14 cellular contexts compared by ENCODE assay signal in the genomic region with DNA sequence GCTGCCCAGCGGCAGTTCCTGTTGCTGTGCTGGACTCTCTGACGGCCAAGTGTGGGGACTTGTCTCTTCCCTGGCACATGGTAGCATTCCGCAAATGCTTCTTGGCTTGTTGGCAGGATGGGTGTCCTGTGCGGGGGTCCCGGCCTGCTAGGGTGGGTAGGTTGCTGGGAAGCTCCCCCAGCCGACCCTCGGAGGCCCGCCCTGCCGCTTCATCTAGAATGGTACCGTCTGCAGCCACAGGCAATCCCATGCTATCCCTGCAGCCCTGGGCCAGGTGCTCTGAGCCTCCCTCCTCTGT.
DNase-seq lines count a peak whose midpoint lies in the region; TF ChIP-seq lines count a peak whose summit lies in the region.
"Had no signal": no experiment of that assay in that cellular context is flagged by ENCODE, and none has a peak within 500 bp of the region (broad histone marks: within the 10 kb centered on the region; RNA-seq: fewer than 3 reads in every experiment).

No MANE protein-coding gene starts in this region.

- WGBS in mammary epithelial cell (ENCODE audit: low coverage, missing lambda C conversion rate), result 50% methylated on average over 4 of the region's 10 CpGs

- no peak overlapping the region for H3K4me3 Mint-ChIP-seq in neural progenitor cell
- H3K4me3 Mint-ChIP-seq: CD14-positive monocyte; CD8-positive, alpha-beta T cell had no signal

- no TSS peak for BruUV-seq in mammary epithelial cell (replicated peaks; lab: Mats Ljungman, UMichigan)

- H2AFZ ChIP-seq in mammary epithelial cell (ENCODE audit: low read depth, low read length) (peak overlapping the region; percentile 62), neural progenitor cell (replicated peaks) (peak overlapping the region; percentile 73)

- DNase-seq in H7 (peak; percentile 55), NT2/D1 (ENCODE audit: low read depth, low spot score) (no peak), mammary epithelial cell (no peak), neural progenitor cell (ENCODE audit: low spot score) (no peak), SJCRH30 (no peak), SIG-M5 (lab: John Stamatoyannopoulos, UW) (no peak), uterus (no peak)
- DNase-seq: BE2C; CD8-positive, alpha-beta T cell; COR-L47; DMS153; DMS79 treated with DMSO at 0.1 percent for 48 hours; IMR-90 had no signal

- no peaks in the 10 kb centered on the region for H3K9me3 Mint-ChIP-seq in neural progenitor cell
- H3K9me3 Mint-ChIP-seq: CD14-positive monocyte; CD8-positive, alpha-beta T cell had no signal

- H4K20me1 ChIP-seq in mammary epithelial cell (ENCODE audit: insufficient read depth, low read length) (no peaks in the 10 kb centered on the region), neural progenitor cell (ENCODE audit: low read depth) (no peaks in the 10 kb centered on the region)

- H3K27ac ChIP-seq in mammary epithelial cell (ENCODE audit: insufficient read depth, low read depth, low read length) (no peak overlapping the region), neural progenitor cell (no peak overlapping the region), SJCRH30 (no peak overlapping the region), uterus (no peak overlapping the region)

- peak overlapping the region; percentile 40 for H3K4me2 ChIP-seq in mammary epithelial cell (ENCODE audit: insufficient read depth, low read depth, low read length)
- no peak overlapping the region for H3K4me2 ChIP-seq in neural progenitor cell

- H3K9me3 ChIP-seq in NT2/D1 (ENCODE audit: insufficient read depth, low read length), result no peaks in the 10 kb centered on the region
- H3K9me3 ChIP-seq in mammary epithelial cell (replicated peaks; ENCODE audit: insufficient read depth, low read length), result no peaks in the 10 kb centered on the region
- H3K9me3 ChIP-seq in neural progenitor cell (ENCODE audit: low read depth), result no peaks in the 10 kb centered on the region
- H3K9me3 ChIP-seq in SJCRH30 (replicated peaks), result no peaks in the 10 kb centered on the region
- no peaks in the 10 kb centered on the region for H3K9me3 ChIP-seq in uterus
- H3K9me3 ChIP-seq: BE2C had no signal

- no peak overlapping the region for H3K27ac Mint-ChIP-seq in neural progenitor cell
- H3K27ac Mint-ChIP-seq: CD14-positive monocyte; CD8-positive, alpha-beta T cell had no signal

- peaks cover 15% of the 10 kb centered on the region for H3K27me3 Mint-ChIP-seq in neural progenitor cell (ENCODE audit: insufficient read depth, low read depth)

- dilution Hi-C loops in mammary epithelial cell (cut with HindIII; ENCODE audit: low sequenced_read_pairs), result no loop called here

- TF ChIP-seq CTCF in mammary epithelial cell (conservative IDR thresholded peaks at IDR 0.05 in 1 of 2, IDR thresholded peaks at IDR 0.05 in 1 of 2; ENCODE audit: extremely low read depth in 1 of 2, insufficient read depth in 1 of 2, low read depth in 1 of 2, low read length in 2 of 2) (no peak), neural progenitor cell (IDR thresholded peaks at IDR 0.05) (no peak), uterus (IDR thresholded peaks at IDR 0.05) (no peak)

- intact Hi-C loops in mammary epithelial cell (cut with micrococcal nuclease) (loop anchor here (10.0 kb wide), 1 partner anchor 626 kb away; the partner anchor contains the start of gene DUSP14), uterus (cut with DNase I; ENCODE audit: low total_unique reads) (no loop called here)

- CTCF ChIA-PET in mammary epithelial cell (lab: Charles Lee; ENCODE audit: low non-redundant PET), result no interaction called here

- H3K79me2 ChIP-seq in mammary epithelial cell (ENCODE audit: insufficient read depth, low read length) (no peaks in the 10 kb centered on the region), neural progenitor cell (ENCODE audit: low read depth) (no peaks in the 10 kb centered on the region)

- no peaks in the 10 kb centered on the region for H3K36me3 Mint-ChIP-seq in neural progenitor cell
- H3K36me3 Mint-ChIP-seq: CD14-positive monocyte; CD8-positive, alpha-beta T cell had no signal

- H3K9ac ChIP-seq in NT2/D1 (ENCODE audit: insufficient read length, low read depth) (peak overlapping the region; percentile 8), mammary epithelial cell (ENCODE audit: insufficient read depth, low read length) (no peak overlapping the region), neural progenitor cell (no peak overlapping the region)

- in situ Hi-C loops in mammary epithelial cell (cut with MboI; ENCODE audit: low sequenced_read_pairs in 2 of 2), result no loop called here

- peaks cover under 1% of the 10 kb centered on the region for H3K4me1 Mint-ChIP-seq in neural progenitor cell
- H3K4me1 Mint-ChIP-seq: CD14-positive monocyte had no signal

- H3K36me3 ChIP-seq in H7 (replicated peaks; ENCODE audit: control insufficient read depth, insufficient read depth, low read length), result no peaks in the 10 kb centered on the region
- no peaks in the 10 kb centered on the region for H3K36me3 ChIP-seq in NT2/D1 (ENCODE audit: insufficient read depth, insufficient read length, low read length)
- no peaks in the 10 kb centered on the region for H3K36me3 ChIP-seq in mammary epithelial cell (ENCODE audit: insufficient read depth, low read length)
- H3K36me3 ChIP-seq in neural progenitor cell, result no peaks in the 10 kb centered on the region
- no peaks in the 10 kb centered on the region for H3K36me3 ChIP-seq in SJCRH30
- no peaks in the 10 kb centered on the region for H3K36me3 ChIP-seq in uterus
- H3K36me3 ChIP-seq: BE2C had no signal

- no peak overlapping the region for H3K4me3 ChIP-seq in H7 (ENCODE audit: insufficient read depth, low read depth, low read length)
- H3K4me3 ChIP-seq in NT2/D1 (ENCODE audit: insufficient read length, low read depth), result no peak overlapping the region
- H3K4me3 ChIP-seq in mammary epithelial cell (replicated peaks in 1 of 3; ENCODE audit: insufficient read depth in 1 of 3, low read depth in 2 of 3, low read length in 3 of 3), result no peak overlapping the region
- H3K4me3 ChIP-seq in neural progenitor cell, result no peak overlapping the region
- no peak overlapping the region for H3K4me3 ChIP-seq in SJCRH30
- H3K4me3 ChIP-seq in uterus, result no peak overlapping the region

- TF ChIP-seq POLR2A in uterus (IDR thresholded peaks at IDR 0.05), result no peak

- H3K27me3 ChIP-seq in H7 (ENCODE audit: control insufficient read depth, insufficient read depth, low read length) (no peaks in the 10 kb centered on the region), NT2/D1 (ENCODE audit: insufficient read depth, insufficient read length) (no peaks in the 10 kb centered on the region), mammary epithelial cell (ENCODE audit: insufficient read depth, low read length) (no peaks in the 10 kb centered on the region), neural progenitor cell (no peaks in the 10 kb centered on the region), SJCRH30 (peaks cover 8% of the 10 kb centered on the region), uterus (no peaks in the 10 kb centered on the region)
- H3K27me3 ChIP-seq: BE2C had no signal

- H3F3A ChIP-seq in neural progenitor cell (ENCODE audit: low read depth), result no peaks in the 10 kb centered on the region

- peaks cover 6% of the 10 kb centered on the region for H3K4me1 ChIP-seq in NT2/D1 (ENCODE audit: insufficient read depth, insufficient read length)
- H3K4me1 ChIP-seq in mammary epithelial cell (ENCODE audit: insufficient read depth, low read length), result peaks cover 37% of the 10 kb centered on the region
- peaks cover 3% of the 10 kb centered on the region for H3K4me1 ChIP-seq in neural progenitor cell
- no peaks in the 10 kb centered on the region for H3K4me1 ChIP-seq in SJCRH30
- H3K4me1 ChIP-seq in uterus, result no peaks in the 10 kb centered on the region
- H3K4me1 ChIP-seq: BE2C had no signal
